In genomic region chr1:75785964-75786853, GRCh38 we compare ENCODE assay signal across 8 cellular contexts. TPM values are rescaled to one million over a fixed set of nuclear protein-coding genes. Genes with fewer than 3 reads are reported as not detected.
DNase-seq lines count a peak whose midpoint lies in the region; ATAC-seq and TF ChIP-seq lines count a peak whose summit lies in the region.

RABGGTB (plus strand) TSS chr1:75786256; CDS start chr1:75786272, 16 bp downstream.

- CTCF ChIA-PET in PC-9 (lab: Charles Lee) = interaction anchor here (0.6 kb wide), 1 partner anchor 56 kb away, joined by 15 read pairs; no protein-coding TSS in a partner anchor

- TSS peak; percentile 69 for BruUV-seq in PC-9 (replicated peaks; lab: Mats Ljungman, UMichigan)

- H3K4me2 ChIP-seq in PC-9 = peak within 1 kb of the TSS; percentile 86

- H3K9me2 ChIP-seq in PC-9 (ENCODE audit: insufficient read depth) = no peaks in the 10 kb centered on the region

- intact Hi-C loops in PC-9 (cut with micrococcal nuclease; ENCODE audit: unreplicated experiment) = loop anchor here (1.0 kb wide), 1 partner anchor 62 kb away; the partner anchor contains the start of gene ACADM

- H3K36me3 ChIP-seq in PC-9 (ENCODE audit: low read depth) = peaks cover 45% of the 10 kb centered on the region

- H3K27me3 ChIP-seq in PC-9 (ENCODE audit: insufficient read depth, low read depth) = no peaks in the 10 kb centered on the region

- TF ChIP-seq CTCF in PC-9 (conservative IDR thresholded peaks at IDR 0.05) = no peak
- TF ChIP-seq CTCF in epithelial cell of proximal tubule (conservative IDR thresholded peaks at IDR 0.05; ENCODE audit: low read depth, low read length) = no peak

- peaks cover 52% of the 10 kb centered on the region for H3K79me2 ChIP-seq in PC-9 (ENCODE audit: low read depth)

- DNase-seq in DMS153 (lab: John Stamatoyannopoulos, UW) = peak; percentile 87
- peak; percentile 96 for DNase-seq in Jurkat, Clone E6-1 (ENCODE audit: low read depth, low spot score)
- DNase-seq in PC-9 = peak; percentile 88 to 95
- DNase-seq in activated T-cell treated with anti-CD3 and anti-CD28 coated beads, Interleukin-2, amount 50 U/mL, for 1 hour = peak; percentile 94
- DNase-seq in epithelial cell of proximal tubule (ENCODE audit: low read depth) = peak; percentile 79
- DNase-seq in mucosa of gallbladder (ENCODE audit: low spot score) = peak; percentile 97
- peak; percentile 84 to 85 for DNase-seq in stimulated activated CD8-positive, alpha-beta memory T cell treated with anti-CD3 and anti-CD28 coated beads, Interleukin-4, amount 100 ng/mL, for 4 hours (ENCODE audit: low read depth in 2 of 2, low spot score in 1 of 2)

- no peaks in the 10 kb centered on the region for H3K9me3 ChIP-seq in PC-9 (ENCODE audit: insufficient read depth, low read depth)

- peak within 1 kb of the TSS; percentile 98 for H2AFZ ChIP-seq in PC-9

- peaks cover 42% of the 10 kb centered on the region for H3F3A ChIP-seq in PC-9 (ENCODE audit: insufficient read depth, low read depth)

- peaks cover 45% of the 10 kb centered on the region for H4K20me1 ChIP-seq in PC-9 (ENCODE audit: insufficient read depth)

- H3K4me3 ChIP-seq in Jurkat, Clone E6-1 (ENCODE audit: low read length) = peak within 1 kb of the TSS; percentile 96
- H3K4me3 ChIP-seq in PC-9 (peak within 1 kb of the TSS; percentile 88), epithelial cell of proximal tubule (ENCODE audit: low read depth, low read length) (peak within 1 kb of the TSS; percentile 78)

- peaks cover 37% of the 10 kb centered on the region for H3K4me1 ChIP-seq in PC-9 (replicated peaks; ENCODE audit: insufficient read depth)

- ATAC-seq in GM21619 (IDR thresholded peaks at IDR 0.05; ENCODE audit: unreplicated experiment) = peak; percentile 63

- peak within 1 kb of the TSS; percentile 81 for H3K27ac ChIP-seq in PC-9

- POLR2A ChIA-PET in PC-9 (lab: Charles Lee; ENCODE audit: unreplicated experiment) = interaction anchor here (0.6 to 0.7 kb wide), 5 partner anchors 21 to 1986 kb away, joined by 3 to 5 read pairs (median 4); no protein-coding TSS in a partner anchor

RNA-seq across cellular contexts. Expression of gene RABGGTB, which starts in this region (rescaled TPM):
- polyA plus RNA-seq in Jurkat, Clone E6-1 (2012; ENCODE audit: insufficient read depth, insufficient read length) = 124 TPM
- total RNA-seq in PC-9 (2021) = 80.6 and 87.5 TPM in 2 replicates
- 51.0 and 61.0 TPM in 2 replicates for total RNA-seq in epithelial cell of proximal tubule
- total RNA-seq in mucosa of gallbladder = 53.4 TPM

Comparison
In these comparisons a context has a peak if more than half of its experiments do, and no peak if none do; other contexts are left out.
1. Peak in every context shown above with its lines: DNase-seq, ATAC-seq, H3K4me3 ChIP-seq and H3K27ac ChIP-seq.